In genomic region chr3:128307029-128307633, GRCh38 we compare ENCODE assay signal across 12 cellular contexts.
A peak's percentile ranks its signal among the peaks of the same experiment; 100 is the strongest.
DNase-seq lines count a peak whose midpoint lies in the region; ATAC-seq and TF ChIP-seq lines count a peak whose summit lies in the region.
"Had no signal": no experiment of that assay in that cellular context is flagged by ENCODE, and none has a peak within 500 bp of the region (broad histone marks: within the 10 kb centered on the region; RNA-seq: fewer than 3 reads in every experiment).

No MANE protein-coding gene starts in this region.

- no peaks in the 10 kb centered on the region; the same call in 2 of the 3 replicates for H3K36me3 Mint-ChIP-seq in GM23338 (ENCODE audit: low read depth)

- no peak overlapping the region for H3K27ac ChIP-seq in GM23338 (ENCODE audit: low read depth)
- H3K27ac ChIP-seq: GM23248 had no signal

- H3K4me3 ChIP-seq in BE2C (ENCODE audit: low read depth, low read length) (no peak overlapping the region), GM23338 (no peak overlapping the region)
- H3K4me3 ChIP-seq: GM23248 had no signal

- peak; percentile 75 for TF ChIP-seq CTCF in BE2C (IDR thresholded peaks at IDR 0.05; ENCODE audit: low read depth, low read length)
- TF ChIP-seq CTCF in GM23338 (conservative IDR thresholded peaks at IDR 0.05; ENCODE audit: low read depth in 2 of 2) = peak in 1 of 2 experiments; percentile 27; a peak in 2 of 4 replicates

- H3K4me1 ChIP-seq in BE2C = peaks cover 12% of the 10 kb centered on the region
- no peaks in the 10 kb centered on the region for H3K4me1 ChIP-seq in GM23338 (ENCODE audit: insufficient read depth)

- H3K9me3 ChIP-seq in BE2C = no peaks in the 10 kb centered on the region

- H3K9me2 ChIP-seq in GM23338 (ENCODE audit: insufficient read depth) = no peaks in the 10 kb centered on the region

- H3K27ac Mint-ChIP-seq in GM23338 = no peak overlapping the region
- H3K27ac Mint-ChIP-seq: memory B cell had no signal

- DNase-seq in BE2C (peak; percentile 70), GM23338 (ENCODE audit: low spot score) (no peak), SK-MEL-5 (ENCODE audit: low read depth, low spot score) (peak; percentile 4), left colon (no peak)
- DNase-seq: activated T-cell treated with anti-CD3 and anti-CD28 coated beads, Interleukin-2, amount 50 U/mL, for 1 hour; GM23248; NCI-H1436 had no signal

- H3K4me1 Mint-ChIP-seq in GM23338 = peaks cover 9% of the 10 kb centered on the region

- intact Hi-C loops in left colon (cut with DNase I, micrococcal nuclease) = no loop called here

- H3K9me3 Mint-ChIP-seq in GM23338 = no peaks in the 10 kb centered on the region
- H3K9me3 Mint-ChIP-seq: memory B cell had no signal

- in situ Hi-C loops in SK-MEL-5 (cut with HindIII; ENCODE audit: low pct_unique_long_range_greater_than_20kb, low sequenced_read_pairs) = loop anchor here (25.0 kb wide), 1 partner anchor 145 kb away; the partner anchor contains the start of gene EEFSEC

- H3K36me3 ChIP-seq in BE2C (no peaks in the 10 kb centered on the region), GM23338 (ENCODE audit: insufficient read depth) (no peaks in the 10 kb centered on the region)

- no peaks in the 10 kb centered on the region for H3F3A ChIP-seq in GM23338 (replicated peaks; ENCODE audit: low read depth)

- H3K79me2 ChIP-seq in GM23338 (replicated peaks; ENCODE audit: insufficient read depth) = no peaks in the 10 kb centered on the region

- no peaks in the 10 kb centered on the region; the same call in 1 of the 2 replicates for H4K20me1 ChIP-seq in GM23338 (replicated peaks; ENCODE audit: insufficient read depth)

- H3K4me3 Mint-ChIP-seq in GM23338 = no peak overlapping the region
- H3K4me3 Mint-ChIP-seq: memory B cell had no signal

- no peaks in the 10 kb centered on the region for H3K27me3 Mint-ChIP-seq in GM23338 (ENCODE audit: insufficient read depth, low read depth, poor library complexity)
- H3K27me3 Mint-ChIP-seq: memory B cell had no signal

- H3K27me3 ChIP-seq in BE2C = no peaks in the 10 kb centered on the region
- H3K27me3 ChIP-seq in GM23338 (ENCODE audit: insufficient read depth) = no peaks in the 10 kb centered on the region

- H3K4me2 ChIP-seq in GM23338 = no peak overlapping the region

- ATAC-seq in GM23338 = peak; percentile 55
- ATAC-seq in left colon = peak; percentile 74
- ATAC-seq in GM21447 (IDR thresholded peaks at IDR 0.05; ENCODE audit: unreplicated experiment) = no peak
- ATAC-seq in HG03378 (IDR thresholded peaks at IDR 0.05; ENCODE audit: unreplicated experiment) = no peak
- no peak for ATAC-seq in HG03159 (IDR thresholded peaks at IDR 0.05; ENCODE audit: unreplicated experiment)
- no peak for ATAC-seq in GM18868 (IDR thresholded peaks at IDR 0.05; ENCODE audit: unreplicated experiment)

- H2AFZ ChIP-seq in GM23338 = no peak overlapping the region
- H2AFZ ChIP-seq: GM23248 had no signal

TF ChIP-seq in GM23338, 12 proteins besides CTCF, POLR2A, EP300 and RAD21:
- TF ChIP-seq, protein P1, sequence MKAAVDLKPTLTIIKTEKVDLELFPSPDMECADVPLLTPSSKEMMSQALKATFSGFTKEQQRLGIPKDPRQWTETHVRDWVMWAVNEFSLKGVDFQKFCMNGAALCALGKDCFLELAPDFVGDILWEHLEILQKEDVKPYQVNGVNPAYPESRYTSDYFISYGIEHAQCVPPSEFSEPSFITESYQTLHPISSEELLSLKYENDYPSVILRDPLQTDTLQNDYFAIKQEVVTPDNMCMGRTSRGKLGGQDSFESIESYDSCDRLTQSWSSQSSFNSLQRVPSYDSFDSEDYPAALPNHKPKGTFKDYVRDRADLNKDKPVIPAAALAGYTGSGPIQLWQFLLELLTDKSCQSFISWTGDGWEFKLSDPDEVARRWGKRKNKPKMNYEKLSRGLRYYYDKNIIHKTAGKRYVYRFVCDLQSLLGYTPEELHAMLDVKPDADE (IDR thresholded peaks at IDR 0.05) = no peak
- TF ChIP-seq, protein P2, sequence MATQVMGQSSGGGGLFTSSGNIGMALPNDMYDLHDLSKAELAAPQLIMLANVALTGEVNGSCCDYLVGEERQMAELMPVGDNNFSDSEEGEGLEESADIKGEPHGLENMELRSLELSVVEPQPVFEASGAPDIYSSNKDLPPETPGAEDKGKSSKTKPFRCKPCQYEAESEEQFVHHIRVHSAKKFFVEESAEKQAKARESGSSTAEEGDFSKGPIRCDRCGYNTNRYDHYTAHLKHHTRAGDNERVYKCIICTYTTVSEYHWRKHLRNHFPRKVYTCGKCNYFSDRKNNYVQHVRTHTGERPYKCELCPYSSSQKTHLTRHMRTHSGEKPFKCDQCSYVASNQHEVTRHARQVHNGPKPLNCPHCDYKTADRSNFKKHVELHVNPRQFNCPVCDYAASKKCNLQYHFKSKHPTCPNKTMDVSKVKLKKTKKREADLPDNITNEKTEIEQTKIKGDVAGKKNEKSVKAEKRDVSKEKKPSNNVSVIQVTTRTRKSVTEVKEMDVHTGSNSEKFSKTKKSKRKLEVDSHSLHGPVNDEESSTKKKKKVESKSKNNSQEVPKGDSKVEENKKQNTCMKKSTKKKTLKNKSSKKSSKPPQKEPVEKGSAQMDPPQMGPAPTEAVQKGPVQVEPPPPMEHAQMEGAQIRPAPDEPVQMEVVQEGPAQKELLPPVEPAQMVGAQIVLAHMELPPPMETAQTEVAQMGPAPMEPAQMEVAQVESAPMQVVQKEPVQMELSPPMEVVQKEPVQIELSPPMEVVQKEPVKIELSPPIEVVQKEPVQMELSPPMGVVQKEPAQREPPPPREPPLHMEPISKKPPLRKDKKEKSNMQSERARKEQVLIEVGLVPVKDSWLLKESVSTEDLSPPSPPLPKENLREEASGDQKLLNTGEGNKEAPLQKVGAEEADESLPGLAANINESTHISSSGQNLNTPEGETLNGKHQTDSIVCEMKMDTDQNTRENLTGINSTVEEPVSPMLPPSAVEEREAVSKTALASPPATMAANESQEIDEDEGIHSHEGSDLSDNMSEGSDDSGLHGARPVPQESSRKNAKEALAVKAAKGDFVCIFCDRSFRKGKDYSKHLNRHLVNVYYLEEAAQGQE (IDR thresholded peaks at IDR 0.05; ENCODE audit: unreplicated experiment) = no peak

Comparison
In these comparisons a context has a peak if more than half of its experiments do, and no peak if none do; other contexts are left out.
1. DNase-seq: peak in BE2C (single experiment) and SK-MEL-5 (single experiment); none in GM23338 (single experiment) and left colon (0 of 2).
2. ATAC-seq: peak in GM23338 (single experiment) and left colon (single experiment); none in GM21447 (single experiment), HG03378 (single experiment), HG03159 (single experiment) and GM18868 (single experiment).